In the genomic region with DNA sequence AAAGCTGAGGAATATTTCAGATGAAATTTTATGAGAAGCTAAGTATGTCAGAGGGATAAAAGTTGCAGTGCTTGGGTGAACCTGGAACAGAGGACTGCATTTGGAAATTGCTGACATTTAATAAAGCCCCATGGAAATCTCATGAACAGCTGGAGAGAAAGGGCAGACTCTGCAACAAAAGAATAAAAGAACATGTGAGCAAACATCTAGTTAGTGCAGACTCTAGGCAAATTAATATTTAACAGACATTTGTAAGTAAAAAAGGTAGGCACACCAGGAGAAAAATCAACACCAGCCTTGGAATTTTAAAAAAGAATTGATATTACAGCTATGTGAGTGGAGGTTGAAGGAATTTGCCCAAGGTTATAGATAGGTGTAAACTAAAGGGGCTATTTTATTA, we compare ENCODE assay signal across 23 cellular contexts.
DNase-seq lines count a peak whose midpoint lies in the region; ATAC-seq and TF ChIP-seq lines count a peak whose summit lies in the region.
"Had no signal": no experiment of that assay in that cellular context is flagged by ENCODE, and none has a peak within 500 bp of the region (broad histone marks: within the 10 kb centered on the region; RNA-seq: fewer than 3 reads in every experiment).

No MANE protein-coding gene starts in this region.

- no peaks in the 10 kb centered on the region for H3K9me2 ChIP-seq in OCI-LY7 (ENCODE audit: insufficient read depth, low read length)

- H3K27me3 Mint-ChIP-seq in memory B cell: no peaks in the 10 kb centered on the region
- H3K27me3 Mint-ChIP-seq in CD8-positive, alpha-beta memory T cell: no peaks in the 10 kb centered on the region

- no peaks in the 10 kb centered on the region for H4K20me1 ChIP-seq in OCI-LY7 (ENCODE audit: insufficient read depth, low read length)

- no TSS peak for BruUV-seq in OCI-LY7 (replicated peaks; lab: Mats Ljungman, UMichigan)

- no peaks in the 10 kb centered on the region for H3K9me3 ChIP-seq in OCI-LY7 (ENCODE audit: low read length)
- H3K9me3 ChIP-seq in CD8-positive, alpha-beta memory T cell (ENCODE audit: low read length): no peaks in the 10 kb centered on the region

- DNase-seq in DMS53 (lab: John Stamatoyannopoulos, UW) (peak; percentile 0), DMS53 treated with DMSO at 0.1 percent for 48 hours (lab: John Stamatoyannopoulos, UW; ENCODE audit: unreplicated experiment) (no peak), OCI-LY7 (ENCODE audit: low spot score) (no peak), memory B cell (ENCODE audit: low spot score in 2 of 2) (no peak), SK-N-DZ (ENCODE audit: low spot score) (no peak), hypothalamus (lab: John Stamatoyannopoulos, UW) (no peak)
- DNase-seq in CD8-positive, alpha-beta memory T cell: no peak
- DNase-seq: CD8-positive, alpha-beta T cell; DMS79; H9; IMR-90; NCI-H1092; NCI-H1436 treated with DMSO at 0.1 percent for 48 hours; NCI-H2029; NCI-H2171 treated with DMSO at 0.1 percent for 48 hours; NCI-H446 treated with DMSO at 0.1 percent for 48 hours; NCI-H774; PC-9; SIG-M5 had no signal

- peaks cover 19% of the 10 kb centered on the region for H3K4me1 Mint-ChIP-seq in memory B cell
- no peaks in the 10 kb centered on the region for H3K4me1 Mint-ChIP-seq in CD8-positive, alpha-beta memory T cell

- ATAC-seq in memory B cell (ENCODE audit: low read depth): no peak
- ATAC-seq in HG02973 (IDR thresholded peaks at IDR 0.05; ENCODE audit: unreplicated experiment): no peak
- ATAC-seq: CD8-positive, alpha-beta T cell had no signal

- H3K27me3 ChIP-seq in CD8-positive, alpha-beta memory T cell (ENCODE audit: insufficient read depth, low read length, poor library complexity, severe bottlenecking): no peaks in the 10 kb centered on the region

- H3K4me2 ChIP-seq in OCI-LY7 (ENCODE audit: low read length): peak overlapping the region; percentile 63; the same call in 1 of the 2 replicates
- H3K4me2 ChIP-seq: PC-9 had no signal

- H3K27ac Mint-ChIP-seq in memory B cell: peak overlapping the region; percentile 68
- no peak overlapping the region for H3K27ac Mint-ChIP-seq in CD8-positive, alpha-beta memory T cell
- H3K27ac Mint-ChIP-seq: CD8-positive, alpha-beta T cell; H9 had no signal

- intact Hi-C loops in OCI-LY7 (cut with micrococcal nuclease; ENCODE audit: unreplicated experiment): no loop called here

- H3K36me3 Mint-ChIP-seq in memory B cell: peaks cover 13% of the 10 kb centered on the region
- H3K36me3 Mint-ChIP-seq in CD8-positive, alpha-beta memory T cell: peaks cover 27 to 37% (median 29%) of the 10 kb centered on the region in 3 donors

- H3K4me1 ChIP-seq in OCI-LY7 (ENCODE audit: insufficient read depth, low read length, poor library complexity, severe bottlenecking): peaks cover 28% of the 10 kb centered on the region
- H3K4me1 ChIP-seq in CD8-positive, alpha-beta memory T cell (ENCODE audit: insufficient read depth, low read length): no peaks in the 10 kb centered on the region

- H3K36me3 ChIP-seq in OCI-LY7 (ENCODE audit: insufficient read depth, low read length): peaks cover 69% of the 10 kb centered on the region
- no peaks in the 10 kb centered on the region for H3K36me3 ChIP-seq in CD8-positive, alpha-beta memory T cell (ENCODE audit: insufficient read depth, low read length)

- no peak overlapping the region for H2AFZ ChIP-seq in OCI-LY7 (ENCODE audit: low read length)
- H2AFZ ChIP-seq: PC-9 had no signal

- H3K27ac ChIP-seq in OCI-LY7 (ENCODE audit: low read depth, low read length, poor library complexity, severe bottlenecking): peak overlapping the region; percentile 58
- no peak overlapping the region for H3K27ac ChIP-seq in CD8-positive, alpha-beta memory T cell (ENCODE audit: low read depth, low read length)
- H3K27ac ChIP-seq: 22Rv1, HL-60, PC-9, RWPE1 had no signal

- no peaks in the 10 kb centered on the region for H3K79me2 ChIP-seq in OCI-LY7 (ENCODE audit: insufficient read depth, low read depth, low read length)

- POLR2A ChIA-PET in OCI-LY7 (lab: Charles Lee): no interaction called here
- POLR2A ChIA-PET in CD8-positive, alpha-beta memory T cell (lab: Charles Lee): no interaction called here

- CTCF ChIA-PET in OCI-LY7 (lab: Charles Lee; ENCODE audit: unreplicated experiment): no interaction called here
- CTCF ChIA-PET in CD8-positive, alpha-beta memory T cell (lab: Charles Lee): no interaction called here

- no peak overlapping the region for H3K4me3 ChIP-seq in OCI-LY7 (ENCODE audit: low read depth, low read length, poor library complexity, severe bottlenecking)
- no peak overlapping the region for H3K4me3 ChIP-seq in CD8-positive, alpha-beta memory T cell (ENCODE audit: low read length)
- H3K4me3 ChIP-seq: PC-9 had no signal

- no peak for TF ChIP-seq CTCF in OCI-LY7 (conservative IDR thresholded peaks at IDR 0.05; ENCODE audit: low read length)

- H3K4me3 Mint-ChIP-seq in memory B cell: no peak overlapping the region
- no peak overlapping the region for H3K4me3 Mint-ChIP-seq in CD8-positive, alpha-beta memory T cell
- H3K4me3 Mint-ChIP-seq: CD8-positive, alpha-beta T cell; H9 had no signal

- H3K9me3 Mint-ChIP-seq in memory B cell: no peaks in the 10 kb centered on the region
- H3K9me3 Mint-ChIP-seq in CD8-positive, alpha-beta memory T cell: peaks cover 0 to 3% (median 0%) of the 10 kb centered on the region in 5 donors
- H3K9me3 Mint-ChIP-seq: CD8-positive, alpha-beta T cell; H9 had no signal
